In the genomic region with DNA sequence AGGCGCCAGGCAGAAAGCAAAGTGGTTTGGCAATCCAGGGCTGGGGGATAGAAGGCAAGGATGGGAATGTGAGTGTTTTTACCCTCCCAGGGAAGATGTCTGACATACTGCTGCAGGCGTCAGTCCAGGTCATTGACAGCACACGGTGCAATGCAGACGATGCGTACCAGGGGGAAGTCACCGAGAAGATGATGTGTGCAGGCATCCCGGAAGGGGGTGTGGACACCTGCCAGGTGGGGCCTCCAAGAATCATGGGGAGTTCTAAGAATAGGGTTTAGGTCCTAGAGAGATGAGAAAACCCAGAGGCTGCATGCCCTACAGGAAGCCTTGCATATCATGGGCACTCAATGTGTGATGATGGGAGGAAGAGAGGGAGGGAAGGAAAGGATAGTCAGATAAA, we compare ENCODE assay signal across 1 cellular context.
TF ChIP-seq lines count a peak whose summit lies in the region.

No MANE protein-coding gene starts in this region.

TF ChIP-seq in IMR-90, 13 proteins besides CTCF, POLR2A, EP300 and RAD21:
- TF ChIP-seq RCOR1 (IDR thresholded peaks at IDR 0.05; ENCODE audit: insufficient replicate concordance, low read length) (no peak), RFX5 (IDR thresholded peaks at IDR 0.05; ENCODE audit: low read depth, low read length) (no peak), MAFK (IDR thresholded peaks at IDR 0.05; ENCODE audit: low read depth, low read length) (no peak), FOS (IDR thresholded peaks at IDR 0.05; ENCODE audit: low read depth, low read length) (no peak), MXI1 (IDR thresholded peaks at IDR 0.05; ENCODE audit: borderline replicate concordance, low read depth, low read length) (no peak), NFE2L2 (IDR thresholded peaks at IDR 0.05; ENCODE audit: low read depth, low read length) (no peak), SMC3 (IDR thresholded peaks at IDR 0.05; ENCODE audit: low read depth, low read length) (no peak), CEBPB (IDR thresholded peaks at IDR 0.05; ENCODE audit: low read depth, low read length) (no peak), MAZ (IDR thresholded peaks at IDR 0.05; ENCODE audit: borderline replicate concordance, low read depth, low read length) (no peak), CHD1 (IDR thresholded peaks at IDR 0.05; ENCODE audit: low read depth, low read length) (no peak), BHLHE40 (IDR thresholded peaks at IDR 0.05; ENCODE audit: low read depth, low read length) (no peak)
- TF ChIP-seq, protein P1, sequence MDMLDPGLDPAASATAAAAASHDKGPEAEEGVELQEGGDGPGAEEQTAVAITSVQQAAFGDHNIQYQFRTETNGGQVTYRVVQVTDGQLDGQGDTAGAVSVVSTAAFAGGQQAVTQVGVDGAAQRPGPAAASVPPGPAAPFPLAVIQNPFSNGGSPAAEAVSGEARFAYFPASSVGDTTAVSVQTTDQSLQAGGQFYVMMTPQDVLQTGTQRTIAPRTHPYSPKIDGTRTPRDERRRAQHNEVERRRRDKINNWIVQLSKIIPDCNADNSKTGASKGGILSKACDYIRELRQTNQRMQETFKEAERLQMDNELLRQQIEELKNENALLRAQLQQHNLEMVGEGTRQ (IDR thresholded peaks at IDR 0.05; ENCODE audit: low read depth, low read length): no peak
- TF ChIP-seq, protein P2, sequence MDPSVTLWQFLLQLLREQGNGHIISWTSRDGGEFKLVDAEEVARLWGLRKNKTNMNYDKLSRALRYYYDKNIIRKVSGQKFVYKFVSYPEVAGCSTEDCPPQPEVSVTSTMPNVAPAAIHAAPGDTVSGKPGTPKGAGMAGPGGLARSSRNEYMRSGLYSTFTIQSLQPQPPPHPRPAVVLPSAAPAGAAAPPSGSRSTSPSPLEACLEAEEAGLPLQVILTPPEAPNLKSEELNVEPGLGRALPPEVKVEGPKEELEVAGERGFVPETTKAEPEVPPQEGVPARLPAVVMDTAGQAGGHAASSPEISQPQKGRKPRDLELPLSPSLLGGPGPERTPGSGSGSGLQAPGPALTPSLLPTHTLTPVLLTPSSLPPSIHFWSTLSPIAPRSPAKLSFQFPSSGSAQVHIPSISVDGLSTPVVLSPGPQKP (IDR thresholded peaks at IDR 0.05; ENCODE audit: borderline replicate concordance, low read depth, low read length): no peak
